1 cellular context compared by ENCODE assay signal in the genomic region with DNA sequence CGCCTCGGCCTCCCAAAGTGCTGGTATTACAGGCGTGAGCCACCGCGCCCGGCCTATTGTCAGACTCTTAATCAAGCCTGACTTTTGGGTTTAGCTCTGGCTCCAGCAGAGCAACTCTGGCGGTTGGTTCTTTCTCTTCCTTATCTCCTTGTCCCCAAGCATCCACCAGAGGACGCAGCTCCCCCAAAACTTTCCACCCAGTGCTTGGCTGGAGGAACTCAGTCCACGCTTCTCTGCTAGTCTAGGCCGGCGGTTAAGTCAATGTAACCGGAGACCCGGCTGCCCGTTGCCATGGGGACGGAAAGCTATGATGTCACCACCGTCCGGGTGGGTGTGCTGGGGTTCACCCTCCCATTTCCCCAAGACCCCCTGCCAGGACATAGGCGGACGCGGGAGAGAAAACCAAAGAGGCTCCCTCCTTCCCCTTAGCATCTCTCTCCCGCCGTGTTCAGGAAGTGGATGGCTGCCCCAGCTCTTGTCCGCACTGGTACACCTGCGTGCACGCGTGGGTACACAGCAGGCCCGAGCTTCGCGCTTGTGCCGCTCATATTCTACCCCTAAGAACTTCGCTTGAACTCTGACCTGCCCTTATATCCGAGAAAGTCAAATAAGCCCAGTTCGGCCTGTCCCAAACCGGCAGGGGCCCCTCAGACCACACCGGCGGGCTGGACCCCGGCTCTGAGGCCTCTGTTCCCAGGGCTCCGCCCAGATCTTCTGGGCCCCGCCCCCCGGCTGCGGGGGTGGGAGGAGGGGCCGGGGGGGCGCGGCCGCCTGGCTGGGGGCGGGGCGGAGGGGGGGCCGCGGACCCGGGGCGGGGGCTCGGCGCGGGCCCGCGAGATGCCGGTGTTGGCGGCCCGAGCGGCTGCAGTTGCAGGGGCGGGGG.
A peak's percentile ranks its signal among the peaks of the same experiment; 100 is the strongest.
TF ChIP-seq lines count a peak whose summit lies in the region.

A gene with protein sequence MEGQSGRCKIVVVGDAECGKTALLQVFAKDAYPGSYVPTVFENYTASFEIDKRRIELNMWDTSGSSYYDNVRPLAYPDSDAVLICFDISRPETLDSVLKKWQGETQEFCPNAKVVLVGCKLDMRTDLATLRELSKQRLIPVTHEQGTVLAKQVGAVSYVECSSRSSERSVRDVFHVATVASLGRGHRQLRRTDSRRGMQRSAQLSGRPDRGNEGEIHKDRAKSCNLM (plus strand): TSS at position 825 of the 883 bp plus-strand sequence. CDS start 117 bp downstream, outside the sequence.

TF ChIP-seq in HepG2, 621 proteins besides CTCF, POLR2A, EP300 and RAD21 (continued from another document and continues in another):
- TF ChIP-seq, protein P1, sequence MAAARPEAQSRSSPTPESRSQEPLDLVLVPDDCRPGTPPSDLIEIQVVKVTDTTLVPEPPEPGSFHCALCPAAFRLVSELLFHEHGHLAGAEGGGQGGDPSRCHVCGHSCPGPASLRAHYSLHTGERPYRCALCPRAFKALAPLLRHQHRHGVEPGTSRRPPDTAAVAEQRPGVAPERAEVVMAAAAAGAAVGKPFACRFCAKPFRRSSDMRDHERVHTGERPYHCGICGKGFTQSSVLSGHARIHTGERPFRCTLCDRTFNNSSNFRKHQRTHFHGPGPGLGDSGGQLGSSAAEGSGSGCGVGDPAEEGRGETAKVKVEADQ (CRISPR knock-in tag; IDR thresholded peaks at IDR 0.05; ENCODE audit: borderline replicate concordance) = no peak
- TF ChIP-seq TMF1 (CRISPR knock-in tag; IDR thresholded peaks at IDR 0.05; ENCODE audit: low read depth) (no peak), ZNF724P (CRISPR knock-in tag; IDR thresholded peaks at IDR 0.05; ENCODE audit: borderline replicate concordance) (no peak), ZNF713 (CRISPR knock-in tag; IDR thresholded peaks at IDR 0.05) (no peak), ZBTB21 (CRISPR knock-in tag; IDR thresholded peaks at IDR 0.05) (no peak), SMAD9 (CRISPR knock-in tag; IDR thresholded peaks at IDR 0.05) (peak; percentile 78; the same call in 1 of the 2 replicates), ZNF124 (CRISPR knock-in tag; IDR thresholded peaks at IDR 0.05) (peak; percentile 44; the same call in 1 of the 2 replicates), NFE2L1 (CRISPR knock-in tag; IDR thresholded peaks at IDR 0.05; ENCODE audit: borderline replicate concordance) (no peak), ZFP82 (CRISPR knock-in tag; IDR thresholded peaks at IDR 0.05; ENCODE audit: borderline replicate concordance) (peak; percentile 69; the same call in 1 of the 2 replicates), ZNF619 (CRISPR knock-in tag; IDR thresholded peaks at IDR 0.05) (peak; percentile 89; the same call in 1 of the 2 replicates), ATF1 (CRISPR knock-in tag; IDR thresholded peaks at IDR 0.05) (no peak), ZNF749 (CRISPR knock-in tag; IDR thresholded peaks at IDR 0.05; ENCODE audit: borderline replicate concordance) (no peak), ZNF547 (CRISPR knock-in tag; IDR thresholded peaks at IDR 0.05) (peak; percentile 39; the same call in 1 of the 2 replicates), ZNF781 (CRISPR knock-in tag; IDR thresholded peaks at IDR 0.05; ENCODE audit: borderline replicate concordance, not compliant biosample characterization) (peak; percentile 85), KDM3A (CRISPR knock-in tag; IDR thresholded peaks at IDR 0.05; ENCODE audit: low read depth) (peak; percentile 97), KLF13 (CRISPR knock-in tag; IDR thresholded peaks at IDR 0.05) (peak; percentile 64; the same call in 1 of the 2 replicates), PITX1 (CRISPR knock-in tag; IDR thresholded peaks at IDR 0.05) (no peak), CREM (IDR thresholded peaks at IDR 0.05) (peak; percentile 58; the same call in 1 of the 2 replicates), CREM (CRISPR knock-in tag; IDR thresholded peaks at IDR 0.05) (no peak), SPEN (CRISPR knock-in tag; IDR thresholded peaks at IDR 0.05; ENCODE audit: low read depth) (peak; percentile 50; the same call in 1 of the 2 replicates), ZNF292 (CRISPR knock-in tag; IDR thresholded peaks at IDR 0.05; ENCODE audit: borderline replicate concordance, low read depth) (no peak), LCORL (IDR thresholded peaks at IDR 0.05) (no peak), LCORL (CRISPR knock-in tag; IDR thresholded peaks at IDR 0.05) (peak; percentile 84), FOXC1 (CRISPR knock-in tag; IDR thresholded peaks at IDR 0.05; ENCODE audit: borderline replicate concordance) (peak; percentile 76; the same call in 1 of the 2 replicates), NCOA5 (CRISPR knock-in tag; IDR thresholded peaks at IDR 0.05) (no peak), SP1 (IDR thresholded peaks at IDR 0.05) (no peak), SP1 (CRISPR knock-in tag; IDR thresholded peaks at IDR 0.05) (0 out of 2 replicates have a peak, but pooled peaks have one; percentile 45), JUND (CRISPR knock-in tag; IDR thresholded peaks at IDR 0.05) (peak; percentile 81; the same call in 1 of the 2 replicates), FOSL2 (CRISPR knock-in tag; IDR thresholded peaks at IDR 0.05) (no peak), CBX1 (IDR thresholded peaks at IDR 0.05; ENCODE audit: low read depth) (peak; percentile 69), DNMT3B (CRISPR knock-in tag; conservative IDR thresholded peaks at IDR 0.05) (no peak), NCOA1 (CRISPR knock-in tag; IDR thresholded peaks at IDR 0.05) (no peak), NPAS2 (CRISPR knock-in tag; IDR thresholded peaks at IDR 0.05; ENCODE audit: borderline replicate concordance) (no peak), FLYWCH1 (CRISPR knock-in tag; IDR thresholded peaks at IDR 0.05) (no peak), ZBTB1 (CRISPR knock-in tag; IDR thresholded peaks at IDR 0.05; ENCODE audit: borderline replicate concordance) (no peak), MXI1 (IDR thresholded peaks at IDR 0.05; ENCODE audit: borderline replicate concordance, low read depth, low read length) (peak; percentile 91; the same call in 2 of the 3 replicates), ZNF766 (CRISPR knock-in tag; IDR thresholded peaks at IDR 0.05; ENCODE audit: borderline replicate concordance) (no peak; the same call in 1 of the 2 replicates), ZNF577 (CRISPR knock-in tag; IDR thresholded peaks at IDR 0.05; ENCODE audit: borderline replicate concordance, low read depth) (no peak), ZNF879 (CRISPR knock-in tag; IDR thresholded peaks at IDR 0.05) (0 out of 2 replicates have a peak, but pooled peaks have one; percentile 31)
- TF ChIP-seq, protein P2, sequence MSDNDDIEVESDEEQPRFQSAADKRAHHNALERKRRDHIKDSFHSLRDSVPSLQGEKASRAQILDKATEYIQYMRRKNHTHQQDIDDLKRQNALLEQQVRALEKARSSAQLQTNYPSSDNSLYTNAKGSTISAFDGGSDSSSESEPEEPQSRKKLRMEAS (IDR thresholded peaks at IDR 0.05) = peak; percentile 64; the same call in 1 of the 2 replicates
- TF ChIP-seq, protein P3, sequence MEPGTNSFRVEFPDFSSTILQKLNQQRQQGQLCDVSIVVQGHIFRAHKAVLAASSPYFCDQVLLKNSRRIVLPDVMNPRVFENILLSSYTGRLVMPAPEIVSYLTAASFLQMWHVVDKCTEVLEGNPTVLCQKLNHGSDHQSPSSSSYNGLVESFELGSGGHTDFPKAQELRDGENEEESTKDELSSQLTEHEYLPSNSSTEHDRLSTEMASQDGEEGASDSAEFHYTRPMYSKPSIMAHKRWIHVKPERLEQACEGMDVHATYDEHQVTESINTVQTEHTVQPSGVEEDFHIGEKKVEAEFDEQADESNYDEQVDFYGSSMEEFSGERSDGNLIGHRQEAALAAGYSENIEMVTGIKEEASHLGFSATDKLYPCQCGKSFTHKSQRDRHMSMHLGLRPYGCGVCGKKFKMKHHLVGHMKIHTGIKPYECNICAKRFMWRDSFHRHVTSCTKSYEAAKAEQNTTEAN (CRISPR knock-in tag; conservative IDR thresholded peaks at IDR 0.05) = no peak
- TF ChIP-seq, protein P4, sequence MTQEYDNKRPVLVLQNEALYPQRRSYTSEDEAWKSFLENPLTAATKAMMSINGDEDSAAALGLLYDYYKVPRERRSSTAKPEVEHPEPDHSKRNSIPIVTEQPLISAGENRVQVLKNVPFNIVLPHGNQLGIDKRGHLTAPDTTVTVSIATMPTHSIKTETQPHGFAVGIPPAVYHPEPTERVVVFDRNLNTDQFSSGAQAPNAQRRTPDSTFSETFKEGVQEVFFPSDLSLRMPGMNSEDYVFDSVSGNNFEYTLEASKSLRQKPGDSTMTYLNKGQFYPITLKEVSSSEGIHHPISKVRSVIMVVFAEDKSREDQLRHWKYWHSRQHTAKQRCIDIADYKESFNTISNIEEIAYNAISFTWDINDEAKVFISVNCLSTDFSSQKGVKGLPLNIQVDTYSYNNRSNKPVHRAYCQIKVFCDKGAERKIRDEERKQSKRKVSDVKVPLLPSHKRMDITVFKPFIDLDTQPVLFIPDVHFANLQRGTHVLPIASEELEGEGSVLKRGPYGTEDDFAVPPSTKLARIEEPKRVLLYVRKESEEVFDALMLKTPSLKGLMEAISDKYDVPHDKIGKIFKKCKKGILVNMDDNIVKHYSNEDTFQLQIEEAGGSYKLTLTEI (CRISPR knock-in tag; conservative IDR thresholded peaks at IDR 0.05) = no peak
- TF ChIP-seq, protein P5, sequence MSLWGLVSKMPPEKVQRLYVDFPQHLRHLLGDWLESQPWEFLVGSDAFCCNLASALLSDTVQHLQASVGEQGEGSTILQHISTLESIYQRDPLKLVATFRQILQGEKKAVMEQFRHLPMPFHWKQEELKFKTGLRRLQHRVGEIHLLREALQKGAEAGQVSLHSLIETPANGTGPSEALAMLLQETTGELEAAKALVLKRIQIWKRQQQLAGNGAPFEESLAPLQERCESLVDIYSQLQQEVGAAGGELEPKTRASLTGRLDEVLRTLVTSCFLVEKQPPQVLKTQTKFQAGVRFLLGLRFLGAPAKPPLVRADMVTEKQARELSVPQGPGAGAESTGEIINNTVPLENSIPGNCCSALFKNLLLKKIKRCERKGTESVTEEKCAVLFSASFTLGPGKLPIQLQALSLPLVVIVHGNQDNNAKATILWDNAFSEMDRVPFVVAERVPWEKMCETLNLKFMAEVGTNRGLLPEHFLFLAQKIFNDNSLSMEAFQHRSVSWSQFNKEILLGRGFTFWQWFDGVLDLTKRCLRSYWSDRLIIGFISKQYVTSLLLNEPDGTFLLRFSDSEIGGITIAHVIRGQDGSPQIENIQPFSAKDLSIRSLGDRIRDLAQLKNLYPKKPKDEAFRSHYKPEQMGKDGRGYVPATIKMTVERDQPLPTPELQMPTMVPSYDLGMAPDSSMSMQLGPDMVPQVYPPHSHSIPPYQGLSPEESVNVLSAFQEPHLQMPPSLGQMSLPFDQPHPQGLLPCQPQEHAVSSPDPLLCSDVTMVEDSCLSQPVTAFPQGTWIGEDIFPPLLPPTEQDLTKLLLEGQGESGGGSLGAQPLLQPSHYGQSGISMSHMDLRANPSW (CRISPR knock-in tag; IDR thresholded peaks at IDR 0.05; ENCODE audit: borderline replicate concordance) = peak; percentile 77; the same call in 1 of the 2 replicates
- TF ChIP-seq, protein P6, sequence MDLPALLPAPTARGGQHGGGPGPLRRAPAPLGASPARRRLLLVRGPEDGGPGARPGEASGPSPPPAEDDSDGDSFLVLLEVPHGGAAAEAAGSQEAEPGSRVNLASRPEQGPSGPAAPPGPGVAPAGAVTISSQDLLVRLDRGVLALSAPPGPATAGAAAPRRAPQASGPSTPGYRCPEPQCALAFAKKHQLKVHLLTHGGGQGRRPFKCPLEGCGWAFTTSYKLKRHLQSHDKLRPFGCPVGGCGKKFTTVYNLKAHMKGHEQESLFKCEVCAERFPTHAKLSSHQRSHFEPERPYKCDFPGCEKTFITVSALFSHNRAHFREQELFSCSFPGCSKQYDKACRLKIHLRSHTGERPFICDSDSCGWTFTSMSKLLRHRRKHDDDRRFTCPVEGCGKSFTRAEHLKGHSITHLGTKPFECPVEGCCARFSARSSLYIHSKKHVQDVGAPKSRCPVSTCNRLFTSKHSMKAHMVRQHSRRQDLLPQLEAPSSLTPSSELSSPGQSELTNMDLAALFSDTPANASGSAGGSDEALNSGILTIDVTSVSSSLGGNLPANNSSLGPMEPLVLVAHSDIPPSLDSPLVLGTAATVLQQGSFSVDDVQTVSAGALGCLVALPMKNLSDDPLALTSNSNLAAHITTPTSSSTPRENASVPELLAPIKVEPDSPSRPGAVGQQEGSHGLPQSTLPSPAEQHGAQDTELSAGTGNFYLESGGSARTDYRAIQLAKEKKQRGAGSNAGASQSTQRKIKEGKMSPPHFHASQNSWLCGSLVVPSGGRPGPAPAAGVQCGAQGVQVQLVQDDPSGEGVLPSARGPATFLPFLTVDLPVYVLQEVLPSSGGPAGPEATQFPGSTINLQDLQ (CRISPR knock-in tag; IDR thresholded peaks at IDR 0.05) = no peak
- TF ChIP-seq, protein P7, sequence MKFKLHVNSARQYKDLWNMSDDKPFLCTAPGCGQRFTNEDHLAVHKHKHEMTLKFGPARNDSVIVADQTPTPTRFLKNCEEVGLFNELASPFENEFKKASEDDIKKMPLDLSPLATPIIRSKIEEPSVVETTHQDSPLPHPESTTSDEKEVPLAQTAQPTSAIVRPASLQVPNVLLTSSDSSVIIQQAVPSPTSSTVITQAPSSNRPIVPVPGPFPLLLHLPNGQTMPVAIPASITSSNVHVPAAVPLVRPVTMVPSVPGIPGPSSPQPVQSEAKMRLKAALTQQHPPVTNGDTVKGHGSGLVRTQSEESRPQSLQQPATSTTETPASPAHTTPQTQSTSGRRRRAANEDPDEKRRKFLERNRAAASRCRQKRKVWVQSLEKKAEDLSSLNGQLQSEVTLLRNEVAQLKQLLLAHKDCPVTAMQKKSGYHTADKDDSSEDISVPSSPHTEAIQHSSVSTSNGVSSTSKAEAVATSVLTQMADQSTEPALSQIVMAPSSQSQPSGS (CRISPR knock-in tag; IDR thresholded peaks at IDR 0.05) = peak; percentile 97
- TF ChIP-seq, protein P8, sequence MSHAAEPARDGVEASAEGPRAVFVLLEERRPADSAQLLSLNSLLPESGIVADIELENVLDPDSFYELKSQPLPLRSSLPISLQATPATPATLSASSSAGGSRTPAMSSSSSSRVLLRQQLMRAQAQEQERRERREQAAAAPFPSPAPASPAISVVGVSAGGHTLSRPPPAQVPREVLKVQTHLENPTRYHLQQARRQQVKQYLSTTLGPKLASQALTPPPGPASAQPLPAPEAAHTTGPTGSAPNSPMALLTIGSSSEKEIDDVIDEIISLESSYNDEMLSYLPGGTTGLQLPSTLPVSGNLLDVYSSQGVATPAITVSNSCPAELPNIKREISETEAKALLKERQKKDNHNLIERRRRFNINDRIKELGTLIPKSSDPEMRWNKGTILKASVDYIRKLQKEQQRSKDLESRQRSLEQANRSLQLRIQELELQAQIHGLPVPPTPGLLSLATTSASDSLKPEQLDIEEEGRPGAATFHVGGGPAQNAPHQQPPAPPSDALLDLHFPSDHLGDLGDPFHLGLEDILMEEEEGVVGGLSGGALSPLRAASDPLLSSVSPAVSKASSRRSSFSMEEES (CRISPR knock-in tag; IDR thresholded peaks at IDR 0.05) = no peak
- TF ChIP-seq, protein P9, sequence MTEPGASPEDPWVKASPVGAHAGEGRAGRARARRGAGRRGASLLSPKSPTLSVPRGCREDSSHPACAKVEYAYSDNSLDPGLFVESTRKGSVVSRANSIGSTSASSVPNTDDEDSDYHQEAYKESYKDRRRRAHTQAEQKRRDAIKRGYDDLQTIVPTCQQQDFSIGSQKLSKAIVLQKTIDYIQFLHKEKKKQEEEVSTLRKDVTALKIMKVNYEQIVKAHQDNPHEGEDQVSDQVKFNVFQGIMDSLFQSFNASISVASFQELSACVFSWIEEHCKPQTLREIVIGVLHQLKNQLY (CRISPR knock-in tag; IDR thresholded peaks at IDR 0.05) = no peak
- TF ChIP-seq, protein P10, sequence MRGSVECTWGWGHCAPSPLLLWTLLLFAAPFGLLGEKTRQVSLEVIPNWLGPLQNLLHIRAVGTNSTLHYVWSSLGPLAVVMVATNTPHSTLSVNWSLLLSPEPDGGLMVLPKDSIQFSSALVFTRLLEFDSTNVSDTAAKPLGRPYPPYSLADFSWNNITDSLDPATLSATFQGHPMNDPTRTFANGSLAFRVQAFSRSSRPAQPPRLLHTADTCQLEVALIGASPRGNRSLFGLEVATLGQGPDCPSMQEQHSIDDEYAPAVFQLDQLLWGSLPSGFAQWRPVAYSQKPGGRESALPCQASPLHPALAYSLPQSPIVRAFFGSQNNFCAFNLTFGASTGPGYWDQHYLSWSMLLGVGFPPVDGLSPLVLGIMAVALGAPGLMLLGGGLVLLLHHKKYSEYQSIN (CRISPR knock-in tag; IDR thresholded peaks at IDR 0.05; ENCODE audit: borderline replicate concordance) = no peak
